In genomic region chr10:23171232-23171876, GRCh38 we compare ENCODE assay signal across 1 cellular context.
TF ChIP-seq lines count a peak whose summit lies in the region.

No MANE protein-coding gene starts in this region.

TF ChIP-seq in K562, 482 proteins besides CTCF, POLR2A, EP300 and RAD21 (continued from another document and continues in another):
- TF ChIP-seq CEBPZ (IDR thresholded peaks at IDR 0.05; ENCODE audit: borderline replicate concordance, low read depth, low read length) (no peak), XRCC4 (IDR thresholded peaks at IDR 0.05; ENCODE audit: extremely low read depth, insufficient read depth, insufficient read length) (no peak), CBX3 (IDR thresholded peaks at IDR 0.05; ENCODE audit: borderline replicate concordance in 1 of 2, low read length in 2 of 2) (peak in 1 of 2 experiments; percentile 44; a peak in 1 of 3 replicates), NUFIP1 (IDR thresholded peaks at IDR 0.05; ENCODE audit: partially characterized antibody) (no peak), ELK3 (CRISPR knock-in tag; IDR thresholded peaks at IDR 0.05) (no peak), MNT (conservative IDR thresholded peaks at IDR 0.05) (peak in 1 of 2 experiments; percentile 61; a peak in 3 of 4 replicates), ZNF282 (CRISPR knock-in tag; IDR thresholded peaks at IDR 0.05) (no peak), GABPB1 (CRISPR knock-in tag; IDR thresholded peaks at IDR 0.05) (no peak), SIX5 (IDR thresholded peaks at IDR 0.05; ENCODE audit: borderline replicate concordance in 1 of 2, insufficient read depth in 1 of 2, low read depth in 1 of 2, low read length in 2 of 2) (no peak), TFAP4 (CRISPR knock-in tag; IDR thresholded peaks at IDR 0.05; ENCODE audit: borderline replicate concordance) (0 out of 2 replicates have a peak, but pooled peaks have one; percentile 26), AFF4 (CRISPR knock-in tag; IDR thresholded peaks at IDR 0.05) (no peak), MEF2D (tag; conservative IDR thresholded peaks at IDR 0.05; ENCODE audit: low read depth) (no peak), RB1 (IDR thresholded peaks at IDR 0.05; ENCODE audit: low read depth) (no peak), CAMTA2 (CRISPR knock-in tag; conservative IDR thresholded peaks at IDR 0.05) (no peak), THAP12 (CRISPR knock-in tag; IDR thresholded peaks at IDR 0.05) (no peak), TAF1 (IDR thresholded peaks at IDR 0.05; ENCODE audit: control insufficient read depth, extremely low read depth, insufficient read depth, low read length, severe bottlenecking) (no peak), EHMT2 (IDR thresholded peaks at IDR 0.05) (peak; percentile 92), SMARCB1 (IDR thresholded peaks at IDR 0.05; ENCODE audit: insufficient read length, low read depth) (no peak), ZNF561 (CRISPR knock-in tag; conservative IDR thresholded peaks at IDR 0.05) (no peak), RFX1 (IDR thresholded peaks at IDR 0.05) (no peak), POLR2G (IDR thresholded peaks at IDR 0.05; ENCODE audit: low read depth, low read length) (no peak), ZNF124 (CRISPR knock-in tag; IDR thresholded peaks at IDR 0.05) (no peak), ZBTB40 (IDR thresholded peaks at IDR 0.05) (peak; percentile 78), ZBTB40 (CRISPR knock-in tag; IDR thresholded peaks at IDR 0.05) (peak; percentile 48; the same call in 1 of the 2 replicates), REST (CRISPR knock-in tag; IDR thresholded peaks at IDR 0.05; ENCODE audit: low read depth) (peak; percentile 92), ELF1 (tag; IDR thresholded peaks at IDR 0.05) (no peak)
